28 cellular contexts compared by ENCODE assay signal in the genomic region with DNA sequence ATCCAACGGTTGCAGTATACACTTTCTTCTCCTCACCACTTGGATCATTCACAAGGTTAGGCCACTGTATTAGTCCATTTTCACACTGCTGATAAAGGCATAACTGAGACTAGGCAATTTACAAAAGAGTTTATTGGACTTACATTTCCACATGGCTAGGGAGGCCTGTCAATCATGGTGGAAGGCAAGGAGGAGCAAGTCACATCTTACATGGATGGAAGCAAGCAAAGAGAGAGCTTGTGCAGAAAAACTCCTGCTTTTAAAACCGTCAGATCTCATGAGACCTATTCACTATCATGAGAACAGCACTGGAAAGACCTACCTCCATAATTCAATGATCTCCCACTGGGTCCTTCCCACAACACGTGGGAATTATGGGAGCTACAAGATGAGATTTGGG.
"Had no signal": no experiment of that assay in that cellular context is flagged by ENCODE, and none has a peak within 500 bp of the region (broad histone marks: within the 10 kb centered on the region; RNA-seq: fewer than 3 reads in every experiment).

No MANE protein-coding gene starts in this region.

- FAIRE-seq: colon, endometrium, endothelial cell of umbilical vein, frontal cortex had no signal

- H3K27ac Mint-ChIP-seq: dendritic cell treated with granulocyte-macrophage colony-stimulating factor and Interleukin-4, amounts not matched to agents 40 ng/mL and 50 ng/mL, for 4 days; effector memory CD8-positive, alpha-beta T cell; endodermal cell had no signal

- H3K4me3 ChIP-seq: colonic mucosa, coronary artery, dorsolateral prefrontal cortex, esophagus squamous epithelium, gastrocnemius medialis, gastroesophageal sphincter, heart left ventricle, heart right ventricle had no signal

- H3K9me3 ChIP-seq: colonic mucosa, gastrocnemius medialis had no signal

- H3K27ac ChIP-seq: colonic mucosa, coronary artery, dorsolateral prefrontal cortex, epithelial cell of prostate, esophagus squamous epithelium, foreskin keratinocyte, gastrocnemius medialis, gastroesophageal sphincter, heart left ventricle, heart right ventricle had no signal

- H3K36me3 ChIP-seq: colonic mucosa, esophagus squamous epithelium, gastrocnemius medialis, gastroesophageal sphincter, heart left ventricle, heart right ventricle had no signal

- H3K4me3 Mint-ChIP-seq: dendritic cell treated with granulocyte-macrophage colony-stimulating factor and Interleukin-4, amounts not matched to agents 40 ng/mL and 50 ng/mL, for 4 days; effector memory CD8-positive, alpha-beta T cell; endodermal cell had no signal

- ATAC-seq: effector memory CD8-positive, alpha-beta T cell; esophagus mucosa; foreskin keratinocyte; gastrocnemius medialis; gastroesophageal sphincter; heart left ventricle; heart right ventricle had no signal

- H3K27me3 Mint-ChIP-seq: dendritic cell treated with granulocyte-macrophage colony-stimulating factor and Interleukin-4, amounts not matched to agents 40 ng/mL and 50 ng/mL, for 4 days had no signal

- H3K4me1 Mint-ChIP-seq: endodermal cell had no signal

- H3K4me1 ChIP-seq: colonic mucosa, esophagus squamous epithelium, foreskin keratinocyte, gastrocnemius medialis, gastroesophageal sphincter, heart left ventricle, heart right ventricle had no signal

- DNase-seq: colonic mucosa; cortex of kidney; dermis blood vessel endothelial cell; dorsolateral prefrontal cortex; effector CD4-positive, alpha-beta T cell; effector CD8-positive, alpha-beta T cell; effector memory CD4-positive, alpha-beta T cell; effector memory CD8-positive, alpha-beta T cell; endodermal cell; erythroblast; esophagus squamous epithelium; foreskin fibroblast; foreskin keratinocyte; foreskin melanocyte; gastrocnemius medialis; glutamatergic neuron; head of caudate nucleus; heart left ventricle; heart right ventricle had no signal

- H3K27me3 ChIP-seq: colonic mucosa, dorsolateral prefrontal cortex, esophagus squamous epithelium, gastrocnemius medialis, gastroesophageal sphincter, heart left ventricle, heart right ventricle had no signal
